8 cellular contexts compared by ENCODE assay signal in genomic region chr11:133927690-133928627, GRCh38. TPM values are rescaled to one million over a fixed set of nuclear protein-coding genes. Genes with fewer than 3 reads are reported as not detected.
DNase-seq lines count a peak whose midpoint lies in the region; ATAC-seq and TF ChIP-seq lines count a peak whose summit lies in the region.

No MANE protein-coding gene starts in this region.

- peak overlapping the region; percentile 75 for H2AFZ ChIP-seq in neural progenitor cell (replicated peaks)

- H3F3A ChIP-seq in neural progenitor cell (ENCODE audit: low read depth) = no peaks in the 10 kb centered on the region

- TF ChIP-seq CTCF in esophagus squamous epithelium (IDR thresholded peaks at IDR 0.05) (peak in 5 of 6 experiments; percentile 75 to 91 (median 82)), neural progenitor cell (IDR thresholded peaks at IDR 0.05) (peak; percentile 82)

- H3K4me2 ChIP-seq in neural progenitor cell = peak overlapping the region; percentile 17

- intact Hi-C loops in esophagus squamous epithelium (cut with DNase I) = loop anchor here (5.0 kb wide), 1 partner anchor 119 kb away; no protein-coding TSS in a partner anchor

- no peaks in the 10 kb centered on the region for H3K9me3 ChIP-seq in esophagus squamous epithelium
- H3K9me3 ChIP-seq in neural progenitor cell (ENCODE audit: low read depth) = no peaks in the 10 kb centered on the region

- no peak overlapping the region for H3K27ac Mint-ChIP-seq in neural progenitor cell

- peaks cover 7% of the 10 kb centered on the region for H3K27me3 Mint-ChIP-seq in neural progenitor cell (ENCODE audit: insufficient read depth, low read depth)

- H3K4me3 ChIP-seq in esophagus squamous epithelium (peak overlapping the region in 3 of 4 donors; percentile 15 to 45 (median 32)), neural progenitor cell (no peak overlapping the region)

- peak; percentile 78 for ATAC-seq in GM19452 (IDR thresholded peaks at IDR 0.05; ENCODE audit: unreplicated experiment)
- ATAC-seq in HG03521 (IDR thresholded peaks at IDR 0.05; ENCODE audit: unreplicated experiment) = peak; percentile 71

- no peak overlapping the region for H3K4me3 Mint-ChIP-seq in neural progenitor cell

- H3K79me2 ChIP-seq in neural progenitor cell (ENCODE audit: low read depth) = no peaks in the 10 kb centered on the region

- DNase-seq in COLO668 (lab: John Stamatoyannopoulos, UW; ENCODE audit: unreplicated experiment) = peak; percentile 61
- DNase-seq in NCI-H774 (lab: John Stamatoyannopoulos, UW) = peak; percentile 81
- peak; percentile 58 for DNase-seq in activated T-cell treated with anti-CD3 and anti-CD28 coated beads for 4 hours
- DNase-seq in esophagus squamous epithelium (lab: John Stamatoyannopoulos, UW) = no peak
- DNase-seq in neural progenitor cell (ENCODE audit: low spot score) = peak; percentile 82
- peak; percentile 78 for DNase-seq in superior temporal gyrus (ENCODE audit: extremely low spot score)

- H3K36me3 ChIP-seq in esophagus squamous epithelium (peaks cover 0 to 26% (median 4%) of the 10 kb centered on the region in 3 donors), neural progenitor cell (no peaks in the 10 kb centered on the region)

- H3K27ac ChIP-seq in esophagus squamous epithelium (peak overlapping the region in 1 of 4 donors; percentile 3), neural progenitor cell (no peak overlapping the region)

- no peak for TF ChIP-seq POLR2A in esophagus squamous epithelium (IDR thresholded peaks at IDR 0.05)

- no peaks in the 10 kb centered on the region for H4K20me1 ChIP-seq in neural progenitor cell (ENCODE audit: low read depth)

- peaks cover 7% of the 10 kb centered on the region for H3K36me3 Mint-ChIP-seq in neural progenitor cell

- peaks cover 6% of the 10 kb centered on the region for H3K4me1 Mint-ChIP-seq in neural progenitor cell

- H3K27me3 ChIP-seq in esophagus squamous epithelium (no peaks in the 10 kb centered on the region), neural progenitor cell (no peaks in the 10 kb centered on the region)

- WGBS in esophagus squamous epithelium, 2 donors = 7 to 13% methylated on average over 12 to 15 of the region's 36 CpGs

- H3K4me1 ChIP-seq in esophagus squamous epithelium (peaks cover 12 to 21% (median 13%) of the 10 kb centered on the region in 3 donors), neural progenitor cell (no peaks in the 10 kb centered on the region)

- no peaks in the 10 kb centered on the region for H3K9me3 Mint-ChIP-seq in neural progenitor cell

- no peak overlapping the region for H3K9ac ChIP-seq in neural progenitor cell

RNA-seq across cellular contexts. Expression of gene IGSF9B, which starts 28.8 kb away (rescaled TPM):
- 1 to 10 TPM; 1.1 to 4.8 (median 1.8) TPM for total RNA-seq in esophagus squamous epithelium
- 1.3 and 5.4 TPM in 2 replicates for total RNA-seq in neural progenitor cell (ENCODE audit: low replicate concordance)
